In the genomic region with DNA sequence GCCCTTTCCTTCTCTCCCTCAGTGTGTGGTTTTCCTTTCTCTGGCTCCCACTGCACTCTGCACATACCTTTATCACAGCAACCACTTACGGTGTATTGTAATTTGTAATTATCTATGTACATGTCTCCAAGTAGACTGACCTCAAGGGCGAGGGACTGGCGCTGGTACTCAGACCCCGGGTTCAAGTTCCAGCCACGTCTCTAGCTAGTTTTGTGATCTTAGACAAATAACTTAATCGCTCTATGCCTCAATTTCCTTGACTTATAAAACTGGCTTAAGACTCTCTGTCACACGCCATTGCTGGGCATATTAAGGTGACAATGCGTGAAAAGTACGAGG, we compare ENCODE assay signal across 8 cellular contexts. TPM values are rescaled to one million over a fixed set of nuclear protein-coding genes. Genes with fewer than 3 reads are reported as not detected.
A peak's percentile ranks its signal among the peaks of the same experiment; 100 is the strongest.
DNase-seq lines count a peak whose midpoint lies in the region; ATAC-seq and TF ChIP-seq lines count a peak whose summit lies in the region.

No MANE protein-coding gene starts in this region.

- 33 to 43% (median 37%) methylated on average over 9 of the region's 9 CpGs for WGBS in adrenal gland, 4 donors
- 39 to 48% methylated on average over 9 of the region's 9 CpGs for WGBS in thyroid gland, 2 donors

- H3K27ac ChIP-seq in adrenal gland: peak overlapping the region in 4 of 5 donors; percentile 49 to 98 (median 93)
- H3K27ac ChIP-seq in left lung: peak overlapping the region; percentile 95 to 97
- H3K27ac ChIP-seq in thyroid gland: peak overlapping the region; percentile 30 to 97 (median 67)

- H3K4me3 ChIP-seq in adrenal gland: peak overlapping the region in 2 of 4 donors; percentile 30 to 83
- H3K4me3 ChIP-seq in left lung: peak overlapping the region; percentile 57 to 81
- peak overlapping the region in 1 of 3 donors; percentile 98 for H3K4me3 ChIP-seq in thyroid gland (replicated peaks in 1 of 3)

- no peak for ATAC-seq in activated T-cell treated with anti-CD3 and anti-CD28 coated beads, Interleukin-2, amount 50 U/mL, for 4 hours
- ATAC-seq in left lung (no peak), HG03039 (IDR thresholded peaks at IDR 0.05; ENCODE audit: unreplicated experiment) (no peak)
- no peak for ATAC-seq in activated CD4-positive, CD25-positive, alpha-beta regulatory T cell treated with anti-CD3 and anti-CD28 coated beads, Interleukin-2, amount 50 U/mL, for 24 hours

- no peaks in the 10 kb centered on the region for H3K36me3 Mint-ChIP-seq in activated T-cell treated with anti-CD3 and anti-CD28 coated beads, Interleukin-2, amount 50 U/mL, for 4 hours (ENCODE audit: insufficient read depth)

- in situ Hi-C loops in ACHN (cut with HindIII; ENCODE audit: low pct_ligation_motif_present, low pct_unique_long_range_greater_than_20kb, low sequenced_read_pairs): no loop called here

- intact Hi-C loops in adrenal gland (cut with DNase I): no loop called here
- intact Hi-C loops in left lung (cut with DNase I): no loop called here
- intact Hi-C loops in thyroid gland (cut with DNase I): loop anchor here (10.0 kb wide), 1 partner anchor 91 kb away; a partner anchor contains a TSS

- peak overlapping the region; percentile 93 for H3K4me3 Mint-ChIP-seq in activated T-cell treated with anti-CD3 and anti-CD28 coated beads, Interleukin-2, amount 50 U/mL, for 4 hours

- H3K4me1 Mint-ChIP-seq in activated T-cell treated with anti-CD3 and anti-CD28 coated beads, Interleukin-2, amount 50 U/mL, for 4 hours (ENCODE audit: low read depth): peaks cover 32% of the 10 kb centered on the region

- DNase-seq in activated T-cell treated with anti-CD3 and anti-CD28 coated beads, Interleukin-2, amount 50 U/mL, for 4 hours: no peak
- no peak for DNase-seq in activated T-cell treated with anti-CD3 and anti-CD28 coated beads, Interleukin-2, amount 50 U/mL, for 48 hours
- DNase-seq in adrenal gland: peak in 1 of 7 donors; percentile 63
- DNase-seq in left lung: no peak
- DNase-seq in thyroid gland: no peak
- DNase-seq in ACHN: no peak

- TF ChIP-seq CTCF in adrenal gland (IDR thresholded peaks at IDR 0.05) (no peak), left lung (IDR thresholded peaks at IDR 0.05) (no peak), thyroid gland (IDR thresholded peaks at IDR 0.05) (no peak)

- H3K4me1 ChIP-seq in adrenal gland (replicated peaks in 1 of 2) (peaks cover 6 to 30% of the 10 kb centered on the region in 2 donors), left lung (peaks cover 12 to 33% of the 10 kb centered on the region in 2 donors), thyroid gland (peaks cover 12 to 19% of the 10 kb centered on the region in 2 donors)

- H3K36me3 ChIP-seq in adrenal gland (replicated peaks in 1 of 2) (peaks cover 0 to 7% of the 10 kb centered on the region in 2 donors), left lung (peaks cover 0 to 6% of the 10 kb centered on the region in 2 donors), thyroid gland (no peaks in the 10 kb centered on the region)

- TF ChIP-seq POLR2A in adrenal gland (IDR thresholded peaks at IDR 0.05) (no peak), thyroid gland (IDR thresholded peaks at IDR 0.05) (no peak)

- H3K27me3 ChIP-seq in adrenal gland (no peaks in the 10 kb centered on the region), left lung (no peaks in the 10 kb centered on the region), thyroid gland (no peaks in the 10 kb centered on the region)

- no peaks in the 10 kb centered on the region for H3K27me3 Mint-ChIP-seq in activated T-cell treated with anti-CD3 and anti-CD28 coated beads, Interleukin-2, amount 50 U/mL, for 4 hours (ENCODE audit: low read depth)

- H3K9me3 ChIP-seq in adrenal gland (replicated peaks in 1 of 3) (no peaks in the 10 kb centered on the region), left lung (no peaks in the 10 kb centered on the region), thyroid gland (no peaks in the 10 kb centered on the region)

- H3K9me3 Mint-ChIP-seq in activated T-cell treated with anti-CD3 and anti-CD28 coated beads, Interleukin-2, amount 50 U/mL, for 4 hours: no peaks in the 10 kb centered on the region

RNA-seq across cellular contexts. Expression of a gene that starts 0.6 kb away (rescaled TPM):
- total RNA-seq in activated T-cell treated with anti-CD3 and anti-CD28 coated beads, Interleukin-2, amount 50 U/mL, for 4 hours: 10 to 100 TPM; 33.0 to 43.4 (median 40.3) TPM
- total RNA-seq in adrenal gland (10 to 100 TPM; 18.2 to 44.7 (median 27.2) TPM), left lung (10 to 100 TPM; 31.6 to 34.0 TPM), thyroid gland (10 to 100 TPM; 34.0 to 82.9 (median 39.6) TPM)
- polyA plus RNA-seq in adrenal gland: 10 to 100 TPM in 1 of 3 donors, 1 to 10 TPM in 2; 7.6 to 46.3 (median 9.7) TPM

RNA-seq across cellular contexts. Expression of a gene that starts 33.1 kb away (rescaled TPM):
- total RNA-seq in activated T-cell treated with anti-CD3 and anti-CD28 coated beads, Interleukin-2, amount 50 U/mL, for 4 hours: under 1 TPM in 2 of 3 donors, not detected in 1; 0.05 to 0.13 TPM
- 1 to 10 TPM in 3 of 8 donors, under 1 TPM in 4, not detected in 1; 0.32 to 2.9 (median 0.90) TPM for total RNA-seq in adrenal gland
- polyA plus RNA-seq in adrenal gland: 1 to 10 TPM in 1 of 3 donors, under 1 TPM in 2; 0.07 to 1.0 (median 0.40) TPM
- total RNA-seq in left lung: 10 to 100 TPM; 35.6 to 76.0 TPM
- under 1 TPM in 3 of 4 donors, not detected in 1; 0.13 to 0.81 (median 0.29) TPM for total RNA-seq in thyroid gland

Comparison
In these comparisons a context has a peak if more than half of its experiments do, and no peak if none do; other contexts are left out.
1. RNA of a gene that starts 33.1 kb away (total RNA-seq): 35.6 to 76.0 TPM in left lung; 0.32 to 2.9 TPM in adrenal gland, 0.13 to 0.81 TPM in thyroid gland and 0.05 to 0.13 TPM in activated T-cell treated with anti-CD3 and anti-CD28 coated beads, Interleukin-2, amount 50 U/mL, for 4 hours; every median in the first group is over 4 times any median in the second.
2. Peak in every context shown above with its lines, with median percentiles within 50 percentile points of each other: H3K27ac ChIP-seq.